Comparison of ENCODE assay signal across 8 cellular contexts in the genomic region with DNA sequence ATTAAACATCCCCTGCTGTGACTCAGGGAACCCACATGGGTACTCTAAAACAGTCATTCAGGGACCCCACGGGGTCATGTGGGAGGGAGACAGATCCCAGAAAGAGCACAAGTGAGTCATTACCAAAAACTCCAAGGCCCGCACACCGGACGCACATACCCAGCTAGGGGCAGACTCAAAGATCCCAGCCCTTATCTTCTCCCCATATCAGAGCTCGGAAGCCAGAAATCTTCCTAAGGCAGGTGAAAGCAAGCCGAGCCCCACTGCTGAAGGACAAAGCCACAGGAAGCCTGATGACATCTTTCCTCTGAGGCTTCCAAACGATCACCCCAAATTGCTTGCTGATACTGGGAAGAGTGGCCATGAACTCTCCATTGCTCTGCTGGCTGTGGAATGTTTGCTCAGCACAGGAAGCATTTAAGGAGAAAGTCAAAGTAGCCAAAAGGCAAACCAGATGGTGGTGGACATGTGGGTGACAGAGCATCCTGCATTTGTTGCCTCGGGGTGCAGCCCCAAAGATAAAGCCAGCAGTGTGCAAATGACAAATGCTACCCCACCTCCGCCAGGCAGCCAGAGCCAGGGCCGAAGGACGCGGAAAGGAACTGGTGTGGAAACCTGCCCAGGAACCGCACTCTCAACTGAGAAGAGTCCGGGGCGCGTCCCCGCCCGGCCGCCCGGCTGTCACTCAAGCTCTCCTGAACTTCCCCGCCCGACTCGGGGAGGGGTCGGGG. TPM values are rescaled to one million over a fixed set of nuclear protein-coding genes. Genes with fewer than 3 reads are reported as not detected.
DNase-seq lines count a peak whose midpoint lies in the region; ATAC-seq, FAIRE-seq and TF ChIP-seq lines count a peak whose summit lies in the region.

No MANE protein-coding gene starts in this region.

- H3K4me2 ChIP-seq in GM23338 (peak overlapping the region; percentile 98), Karpas-422 (ENCODE audit: low read depth, low read length, poor library complexity, severe bottlenecking) (peak overlapping the region; percentile 83), astrocyte (ENCODE audit: low read length) (peak overlapping the region; percentile 94)

- H3K4me3 ChIP-seq in GM23338: peak overlapping the region; percentile 64
- peak overlapping the region; percentile 86 for H3K4me3 ChIP-seq in Karpas-422 (ENCODE audit: low read length)
- H3K4me3 ChIP-seq in astrocyte (ENCODE audit: insufficient read depth, low read depth, low read length): peak overlapping the region; percentile 79
- H3K4me3 ChIP-seq in retinal pigment epithelial cell (ENCODE audit: low read length): peak overlapping the region; percentile 79

- peaks cover 7% of the 10 kb centered on the region for H3K36me3 Mint-ChIP-seq in GM23338 (ENCODE audit: low read depth)
- H3K36me3 Mint-ChIP-seq in T-helper 2 cell treated with Interferon-gamma antibody and Interleukin-4, amounts not matched to agents 5 μg/mL and 100 μg/mL, for 36 hours (ENCODE audit: low read depth): peaks cover 26% of the 10 kb centered on the region
- peaks cover 5% of the 10 kb centered on the region for H3K36me3 Mint-ChIP-seq in astrocyte (ENCODE audit: low read depth, unreplicated experiment)

- H3K9ac ChIP-seq in Karpas-422 (ENCODE audit: low read length) (peak overlapping the region; percentile 80), astrocyte (ENCODE audit: low read length) (peak overlapping the region; percentile 87)

- H3K79me2 ChIP-seq in GM23338 (replicated peaks; ENCODE audit: insufficient read depth) (peaks cover 22% of the 10 kb centered on the region), Karpas-422 (ENCODE audit: low read length) (peaks cover 31% of the 10 kb centered on the region), astrocyte (ENCODE audit: insufficient read depth, low read length) (peaks cover 35% of the 10 kb centered on the region)

- H3K4me1 ChIP-seq in GM23338 (ENCODE audit: insufficient read depth): peaks cover 18% of the 10 kb centered on the region
- H3K4me1 ChIP-seq in Karpas-422 (ENCODE audit: low read length): peaks cover 21% of the 10 kb centered on the region
- peaks cover 26% of the 10 kb centered on the region for H3K4me1 ChIP-seq in astrocyte (ENCODE audit: insufficient read depth, low read length)

- no peaks in the 10 kb centered on the region for H3K36me3 ChIP-seq in GM23338 (ENCODE audit: insufficient read depth)
- H3K36me3 ChIP-seq in Karpas-422 (ENCODE audit: insufficient read depth, low read length): no peaks in the 10 kb centered on the region
- peaks cover 6% of the 10 kb centered on the region for H3K36me3 ChIP-seq in astrocyte (ENCODE audit: insufficient read depth, low read length)

- DNase-seq in GM04503 (ENCODE audit: low read depth) (peak; percentile 70), GM23338 (ENCODE audit: low spot score) (peak; percentile 83), Karpas-422 (peak; percentile 88), astrocyte (ENCODE audit: low read depth) (peak; percentile 89), hepatic stellate cell (ENCODE audit: low spot score) (peak; percentile 95), retinal pigment epithelial cell (ENCODE audit: low read depth) (peak; percentile 25), cortex of kidney (lab: John Stamatoyannopoulos, UW) (no peak)
- DNase-seq in T-helper 2 cell treated with Interferon-gamma antibody and Interleukin-4, amounts not matched to agents 5 μg/mL and 100 μg/mL, for 36 hours (ENCODE audit: low spot score): peak; percentile 95

- H3K4me1 Mint-ChIP-seq in GM23338 (peaks cover 19% of the 10 kb centered on the region), astrocyte (ENCODE audit: low read depth, unreplicated experiment) (peaks cover 29% of the 10 kb centered on the region)
- H3K4me1 Mint-ChIP-seq in T-helper 2 cell treated with Interferon-gamma antibody and Interleukin-4, amounts not matched to agents 5 μg/mL and 100 μg/mL, for 36 hours (ENCODE audit: low read depth): peaks cover 23% of the 10 kb centered on the region

- H3K9me3 ChIP-seq in Karpas-422 (ENCODE audit: low read length) (no peaks in the 10 kb centered on the region), astrocyte (ENCODE audit: insufficient read depth, low read depth, low read length) (no peaks in the 10 kb centered on the region)

- H3K9me3 Mint-ChIP-seq in GM23338 (no peaks in the 10 kb centered on the region), astrocyte (ENCODE audit: unreplicated experiment) (no peaks in the 10 kb centered on the region)
- H3K9me3 Mint-ChIP-seq in T-helper 2 cell treated with Interferon-gamma antibody and Interleukin-4, amounts not matched to agents 5 μg/mL and 100 μg/mL, for 36 hours: no peaks in the 10 kb centered on the region

- peak; percentile 41 for ATAC-seq in GM23338

- H2AFZ ChIP-seq in GM23338: peak overlapping the region; percentile 70
- H2AFZ ChIP-seq in Karpas-422 (ENCODE audit: low read length): 0 out of 2 replicates have a peak overlapping the region, but pooled peaks have one; percentile 19
- peak overlapping the region; percentile 27 for H2AFZ ChIP-seq in astrocyte (ENCODE audit: low read depth, low read length)

- no peaks in the 10 kb centered on the region for H3K9me2 ChIP-seq in GM23338 (ENCODE audit: insufficient read depth)
- H3K9me2 ChIP-seq in Karpas-422 (replicated peaks; ENCODE audit: insufficient read depth, low read length): no peaks in the 10 kb centered on the region

- H3K27ac ChIP-seq in GM23338 (ENCODE audit: low read depth): peak overlapping the region; percentile 92
- peak overlapping the region; percentile 65 for H3K27ac ChIP-seq in Karpas-422 (ENCODE audit: low read length)
- H3K27ac ChIP-seq in astrocyte (ENCODE audit: low read depth, low read length): peak overlapping the region; percentile 93

- no peak for FAIRE-seq in astrocyte (lab: Jason Lieb, UNC)

- no peak for TF ChIP-seq CTCF in GM23338 (conservative IDR thresholded peaks at IDR 0.05; ENCODE audit: low read depth in 2 of 2)
- TF ChIP-seq CTCF in astrocyte (IDR thresholded peaks at IDR 0.05; ENCODE audit: insufficient read depth, low read depth, low read length): no peak
- no peak for TF ChIP-seq CTCF in retinal pigment epithelial cell (conservative IDR thresholded peaks at IDR 0.05; ENCODE audit: low read depth, low read length)

- H3K27ac Mint-ChIP-seq in GM23338 (peak overlapping the region; percentile 92), astrocyte (ENCODE audit: unreplicated experiment) (peak overlapping the region; percentile 99)
- H3K27ac Mint-ChIP-seq in T-helper 2 cell treated with Interferon-gamma antibody and Interleukin-4, amounts not matched to agents 5 μg/mL and 100 μg/mL, for 36 hours: peak overlapping the region; percentile 97

- H3K27me3 ChIP-seq in GM23338 (ENCODE audit: insufficient read depth) (no peaks in the 10 kb centered on the region), Karpas-422 (ENCODE audit: low read length) (no peaks in the 10 kb centered on the region), astrocyte (ENCODE audit: insufficient read depth, low read length) (no peaks in the 10 kb centered on the region)

- H3F3A ChIP-seq in GM23338 (replicated peaks; ENCODE audit: low read depth): peaks cover 3% of the 10 kb centered on the region; the same call in 1 of the 2 replicates

- H3K27me3 Mint-ChIP-seq in GM23338 (ENCODE audit: insufficient read depth, low read depth, poor library complexity): peaks cover 6% of the 10 kb centered on the region
- no peaks in the 10 kb centered on the region for H3K27me3 Mint-ChIP-seq in T-helper 2 cell treated with Interferon-gamma antibody and Interleukin-4, amounts not matched to agents 5 μg/mL and 100 μg/mL, for 36 hours (ENCODE audit: low read depth)
- H3K27me3 Mint-ChIP-seq in astrocyte (ENCODE audit: low read depth, unreplicated experiment): no peaks in the 10 kb centered on the region

- H3K4me3 Mint-ChIP-seq in GM23338: peak overlapping the region; percentile 89
- peak overlapping the region; percentile 94 for H3K4me3 Mint-ChIP-seq in T-helper 2 cell treated with Interferon-gamma antibody and Interleukin-4, amounts not matched to agents 5 μg/mL and 100 μg/mL, for 36 hours
- H3K4me3 Mint-ChIP-seq in astrocyte (ENCODE audit: unreplicated experiment): peak overlapping the region; percentile 94

- H4K20me1 ChIP-seq in GM23338 (replicated peaks; ENCODE audit: insufficient read depth) (peaks cover 10% of the 10 kb centered on the region; the same call in 1 of the 2 replicates), Karpas-422 (ENCODE audit: insufficient read depth, low read depth, low read length) (no peaks in the 10 kb centered on the region), astrocyte (ENCODE audit: insufficient read depth, low read length) (peaks cover 24% of the 10 kb centered on the region)

RNA-seq across cellular contexts. Expression of a gene that starts 0.8 kb away (rescaled TPM):
- 41.5 and 42.5 TPM in 2 replicates for total RNA-seq in GM23338 (2014; rRNA removed; shearing (Covaris generic))
- 27.2 and 27.4 TPM in 2 replicates for polyA plus RNA-seq in GM23338 (2016; fragmentation: Nextera tagmentation; extraction: Ambion mirVana)
- 32.1 and 65.3 TPM in 2 replicates for total RNA-seq in Karpas-422 (2014; rRNA removed; shearing (Covaris generic); ENCODE audit: low replicate concordance)
- 35.6 and 36.2 TPM in 2 replicates for total RNA-seq in astrocyte

RNA-seq across cellular contexts. Expression of a gene that starts 6.5 kb away (rescaled TPM):
- total RNA-seq in GM23338 (2014; rRNA removed; shearing (Covaris generic)): 2.6 and 2.9 TPM in 2 replicates
- polyA plus RNA-seq in GM23338 (2016; fragmentation: Nextera tagmentation; extraction: Ambion mirVana): 1.7 and 2.6 TPM in 2 replicates
- 5.2 and 5.9 TPM in 2 replicates for total RNA-seq in Karpas-422 (2014; rRNA removed; shearing (Covaris generic); ENCODE audit: low replicate concordance)
- 8.5 and 15.3 TPM in 2 replicates for total RNA-seq in astrocyte

RNA-seq across cellular contexts. Expression of a gene that starts 17.2 kb away (rescaled TPM):
- 260 and 305 TPM in 2 replicates for total RNA-seq in GM23338 (2014; rRNA removed; shearing (Covaris generic))
- polyA plus RNA-seq in GM23338 (2016; fragmentation: Nextera tagmentation; extraction: Ambion mirVana): 666 and 733 TPM in 2 replicates
- total RNA-seq in Karpas-422 (2014; rRNA removed; shearing (Covaris generic); ENCODE audit: low replicate concordance): 374 and 606 TPM in 2 replicates
- total RNA-seq in astrocyte: 213 and 228 TPM in 2 replicates

RNA-seq across cellular contexts. Expression of a gene that starts 50.3 kb away (rescaled TPM):
- total RNA-seq in GM23338 (2014; rRNA removed; shearing (Covaris generic)): 0.12 and 0.42 TPM in 2 replicates
- polyA plus RNA-seq in GM23338 (2016; fragmentation: Nextera tagmentation; extraction: Ambion mirVana): not detected in 2 replicates
- not detected in 2 replicates for total RNA-seq in Karpas-422 (2014; rRNA removed; shearing (Covaris generic); ENCODE audit: low replicate concordance)
- total RNA-seq in astrocyte: 0.14 and 0.73 TPM in 2 replicates

Comparison
In these comparisons a context has a peak if more than half of its experiments do, and no peak if none do; other contexts are left out.
1. H2AFZ ChIP-seq: peak in every context shown above with its lines; median percentile 70 in GM23338; 27 in astrocyte; 19 in Karpas-422.